In genomic region chr13:33610471-33611015, GRCh38 we compare ENCODE assay signal across 8 cellular contexts.
A peak's percentile ranks its signal among the peaks of the same experiment; 100 is the strongest.
DNase-seq lines count a peak whose midpoint lies in the region; ATAC-seq and TF ChIP-seq lines count a peak whose summit lies in the region.

No MANE protein-coding gene starts in this region.

- 80% methylated on average over 21 of the region's 22 CpGs; no CpG with 5 or more reads in 1 of the 2 donors for WGBS in transverse colon (ENCODE audit: low coverage in 1 of 2), 2 donors

- in situ Hi-C loops in transverse colon (cut with MboI; ENCODE audit: low pct_ligation_motif_present in 1 of 4, low pct_unique_long_range_greater_than_20kb in 1 of 4, low sequenced_read_pairs in 3 of 4) = no loop called here

- H3K27me3 ChIP-seq in transverse colon = no peaks in the 10 kb centered on the region

- H3K36me3 ChIP-seq in transverse colon = no peaks in the 10 kb centered on the region

- DNase-seq in NCI-H2029 treated with DMSO at 0.1 percent for 48 hours (lab: John Stamatoyannopoulos, UW) (peak; percentile 45), epithelial cell of prostate (ENCODE audit: low read depth, low spot score) (no peak), occipital lobe (lab: John Stamatoyannopoulos, UW) (peak; percentile 38), transverse colon (peak; percentile 13), NCI-H774 (lab: John Stamatoyannopoulos, UW) (no peak), NCI-H187 (lab: John Stamatoyannopoulos, UW) (no peak)
- peak in 2 of 3 experiments; percentile 18 to 19 for DNase-seq in activated CD8-positive, alpha-beta memory T cell treated with anti-CD3 and anti-CD28 coated beads for 48 hours (ENCODE audit: low read depth in 2 of 3, low spot score in 2 of 3)

- no peak for TF ChIP-seq EP300 in transverse colon (IDR thresholded peaks at IDR 0.05; ENCODE audit: low read depth)

- intact Hi-C loops in transverse colon (cut with DNase I; ENCODE audit: low total_unique reads) = no loop called here

- H3K4me3 ChIP-seq in transverse colon = peak overlapping the region in 1 of 4 donors; percentile 5

- H3K27ac ChIP-seq in epithelial cell of prostate = peak overlapping the region; percentile 72
- H3K27ac ChIP-seq in transverse colon = peak overlapping the region; percentile 67 to 82 (median 72)

- TF ChIP-seq CTCF in transverse colon (IDR thresholded peaks at IDR 0.05) = no peak

- H3K9me3 ChIP-seq in transverse colon = no peaks in the 10 kb centered on the region

- peaks cover 0 to 4% (median 2%) of the 10 kb centered on the region in 4 donors for H3K4me1 ChIP-seq in transverse colon

- no peak for ATAC-seq in GM21619 (IDR thresholded peaks at IDR 0.05; ENCODE audit: unreplicated experiment)

- TF ChIP-seq POLR2A in transverse colon (IDR thresholded peaks at IDR 0.05) = no peak

Comparison
In these comparisons a context has a peak if more than half of its experiments do, and no peak if none do; other contexts are left out.
1. DNase-seq: peak in NCI-H2029 treated with DMSO at 0.1 percent for 48 hours (single experiment), activated CD8-positive, alpha-beta memory T cell treated with anti-CD3 and anti-CD28 coated beads for 48 hours (2 of 3), occipital lobe (single experiment) and transverse colon (single experiment); none in epithelial cell of prostate (single experiment), NCI-H774 (single experiment) and NCI-H187 (0 of 2).